In genomic region chrX:40581333-40581910, GRCh38 we compare ENCODE assay signal across 8 cellular contexts. TPM values are rescaled to one million over a fixed set of nuclear protein-coding genes. Genes with fewer than 3 reads are reported as not detected.
DNase-seq lines count a peak whose midpoint lies in the region; ATAC-seq, FAIRE-seq and TF ChIP-seq lines count a peak whose summit lies in the region.

No MANE protein-coding gene starts in this region.

- H3K27me3 ChIP-seq in bronchial epithelial cell (ENCODE audit: control insufficient read depth, insufficient read depth, low read length) (no peaks in the 10 kb centered on the region), mucosa of rectum (ENCODE audit: control insufficient read depth in 2 of 2, insufficient read depth in 2 of 2, low read length in 2 of 2) (peaks cover 5 to 9% of the 10 kb centered on the region in 2 donors)

- no peak for TF ChIP-seq POLR2A in NB4 (IDR thresholded peaks at IDR 0.05; ENCODE audit: extremely low read depth, insufficient read length)

- no peaks in the 10 kb centered on the region for H3K9me3 ChIP-seq in mucosa of rectum (ENCODE audit: control insufficient read depth in 2 of 2, low read length in 2 of 2)

- TF ChIP-seq CTCF in NB4 (IDR thresholded peaks at IDR 0.05; ENCODE audit: low read depth, low read length) (no peak), bronchial epithelial cell (IDR thresholded peaks at IDR 0.05; ENCODE audit: insufficient read depth, low read length, severe bottlenecking) (no peak)

- FAIRE-seq in bronchial epithelial cell (lab: Jason Lieb, UNC), result no peak

- H3K4me3 ChIP-seq in GM08714 (ENCODE audit: low read length), result peak overlapping the region; percentile 71
- peak overlapping the region; percentile 78 for H3K4me3 ChIP-seq in NB4 (ENCODE audit: low read depth, low read length)
- peak overlapping the region; percentile 65 for H3K4me3 ChIP-seq in bronchial epithelial cell (ENCODE audit: low read depth, low read length)
- peak overlapping the region; percentile 88 to 97 for H3K4me3 ChIP-seq in mucosa of rectum (ENCODE audit: low read length in 2 of 2)

- no peak for ATAC-seq in HG02571 (IDR thresholded peaks at IDR 0.05; ENCODE audit: unreplicated experiment)
- ATAC-seq in HG03139 (IDR thresholded peaks at IDR 0.05; ENCODE audit: unreplicated experiment), result no peak

- peaks cover 7% of the 10 kb centered on the region in 2 donors for H3K4me1 ChIP-seq in mucosa of rectum (ENCODE audit: control insufficient read depth in 2 of 2, insufficient read depth in 2 of 2, low read length in 2 of 2)

- H3K36me3 ChIP-seq in bronchial epithelial cell (ENCODE audit: control insufficient read depth, insufficient read depth, low read length), result no peaks in the 10 kb centered on the region
- no peaks in the 10 kb centered on the region for H3K36me3 ChIP-seq in mucosa of rectum (ENCODE audit: control insufficient read depth in 2 of 2, insufficient read depth in 2 of 2, low read length in 2 of 2)

- peak overlapping the region; percentile 83 to 86 for H3K27ac ChIP-seq in mucosa of rectum (ENCODE audit: low read depth in 2 of 2, low read length in 2 of 2)

- peak; percentile 6 for DNase-seq in NB4 (ENCODE audit: low read depth)
- DNase-seq in bronchial epithelial cell (ENCODE audit: low read depth), result peak; percentile 58
- no peak for DNase-seq in GM19238 (ENCODE audit: insufficient read length, low spot score)
- DNase-seq in ecto neural progenitor cell (ENCODE audit: low spot score), result no peak

- H3K9ac ChIP-seq in mucosa of rectum (ENCODE audit: low read depth in 1 of 2, low read length in 2 of 2), result peak overlapping the region; percentile 49 to 74

RNA-seq across cellular contexts. Expression of gene ATP6AP2, which starts 0.7 kb away (rescaled TPM):
- 99.8 and 121 TPM in 2 replicates for total RNA-seq in bronchial epithelial cell

RNA-seq across cellular contexts. Expression of gene MPC1L, which starts 41.8 kb away (rescaled TPM):
- total RNA-seq in bronchial epithelial cell, result not detected in 2 replicates

Comparison
In these comparisons a context has a peak if more than half of its experiments do, and no peak if none do; other contexts are left out.
1. DNase-seq: peak in NB4 (single experiment) and bronchial epithelial cell (single experiment); none in GM19238 (single experiment) and ecto neural progenitor cell (single experiment).
2. Peak in every context shown above with its lines, with median percentiles within 50 percentile points of each other: H3K4me3 ChIP-seq.